9 cellular contexts compared by ENCODE assay signal in genomic region chr11:6390718-6391547, GRCh38. TPM values are rescaled to one million over a fixed set of nuclear protein-coding genes. Genes with fewer than 3 reads are reported as not detected.
A peak's percentile ranks its signal among the peaks of the same experiment; 100 is the strongest.
DNase-seq lines count a peak whose midpoint lies in the region; ATAC-seq, FAIRE-seq and TF ChIP-seq lines count a peak whose summit lies in the region.
"Had no signal": no experiment of that assay in that cellular context is flagged by ENCODE, and none has a peak within 500 bp of the region (broad histone marks: within the 10 kb centered on the region; RNA-seq: fewer than 3 reads in every experiment).

No MANE protein-coding gene starts in this region.

- DNase-seq in AG04449 (ENCODE audit: low read depth, low spot score) = no peak
- DNase-seq in cardiac fibroblast (ENCODE audit: low read depth in 2 of 2) = no peak
- DNase-seq in cerebellum (ENCODE audit: low spot score) = no peak
- no peak for DNase-seq in urothelium cell line (ENCODE audit: low spot score)

- no peak for FAIRE-seq in urothelium cell line (lab: Jason Lieb, UNC)
- FAIRE-seq: endometrium had no signal

- H3K27ac ChIP-seq in HUES48 (ENCODE audit: low read depth, low read length) (no peak overlapping the region), muscle layer of colon (ENCODE audit: low read depth, low read length) (peak overlapping the region; percentile 89)

- POLR2A ChIA-PET in AG04449 (lab: Yijun Ruan, JAX) = interaction anchor here (0.9 to 1.3 kb wide), 5 partner anchors 26 to 90 kb away, joined by 3 to 6 read pairs (median 3); partner anchors contain the start of genes APBB1, ARFIP2 and TIMM10B

- TF ChIP-seq CTCF in AG04449 (IDR thresholded peaks at IDR 0.05; ENCODE audit: insufficient read depth, low read length, missing control alignments) (no peak), cardiac fibroblast (IDR thresholded peaks at IDR 0.05; ENCODE audit: low read depth, low read length) (no peak)

- CTCF ChIA-PET in AG04449 (lab: Yijun Ruan, JAX) = interaction anchor here (0.6 to 20.9 kb wide), 5 partner anchors 10 to 56 kb away, joined by 3 to 701 read pairs (median 4); partner anchors contain the start of gene HPX

- H3K9me3 ChIP-seq in HUES48 (ENCODE audit: control insufficient read depth, insufficient read depth, low read length) (no peaks in the 10 kb centered on the region), muscle layer of colon (ENCODE audit: low read length) (no peaks in the 10 kb centered on the region)

- H3K4me3 ChIP-seq in AG04449 (ENCODE audit: low read depth, low read length) = peak overlapping the region; percentile 81
- peak overlapping the region; percentile 73 for H3K4me3 ChIP-seq in HUES48 (ENCODE audit: low read depth, low read length)
- peak overlapping the region; percentile 76 to 78 for H3K4me3 ChIP-seq in cardiac fibroblast (replicated peaks in 1 of 2; ENCODE audit: low read depth in 2 of 2, low read length in 2 of 2)
- H3K4me3 ChIP-seq in muscle layer of colon (ENCODE audit: low read depth in 1 of 2, low read length in 2 of 2) = peak overlapping the region; percentile 73 to 97

- H3K9ac ChIP-seq in HUES48 (ENCODE audit: low read depth, low read length) = no peak overlapping the region
- peak overlapping the region; percentile 89 for H3K9ac ChIP-seq in muscle layer of colon (ENCODE audit: low read length)

- H3K36me3 ChIP-seq in HUES48 (ENCODE audit: control insufficient read depth, insufficient read depth, low read length) (no peaks in the 10 kb centered on the region), muscle layer of colon (ENCODE audit: insufficient read depth, low read length) (peaks cover 8% of the 10 kb centered on the region)

- H3K4me1 ChIP-seq in HUES48 (ENCODE audit: control insufficient read depth, insufficient read depth, low read length) (peaks cover 25% of the 10 kb centered on the region), muscle layer of colon (ENCODE audit: insufficient read depth, low read length) (peaks cover 13% of the 10 kb centered on the region)

- H3K27me3 ChIP-seq in HUES48 (ENCODE audit: control insufficient read depth, insufficient read depth, low read length) (peaks cover 4% of the 10 kb centered on the region), muscle layer of colon (ENCODE audit: control insufficient read depth in 1 of 2, insufficient read depth in 2 of 2, low read length in 2 of 2) (no peaks in the 10 kb centered on the region)

- ATAC-seq in GM18909 (IDR thresholded peaks at IDR 0.05; ENCODE audit: poor library complexity, unreplicated experiment) (no peak), GM19395 (IDR thresholded peaks at IDR 0.05; ENCODE audit: unreplicated experiment) (no peak)

RNA-seq across cellular contexts. Expression of gene SMPD1, which starts 0.7 kb away (rescaled TPM):
- total RNA-seq in cerebellum = 11.5 TPM

RNA-seq across cellular contexts. Expression of gene APBB1, which starts 28.0 kb away (rescaled TPM):
- total RNA-seq in cerebellum = 139 TPM

RNA-seq across cellular contexts. Expression of gene HPX, which starts 49.9 kb away (rescaled TPM):
- total RNA-seq in cerebellum = 4.4 TPM
